1 cellular context compared by ENCODE assay signal in the genomic region with DNA sequence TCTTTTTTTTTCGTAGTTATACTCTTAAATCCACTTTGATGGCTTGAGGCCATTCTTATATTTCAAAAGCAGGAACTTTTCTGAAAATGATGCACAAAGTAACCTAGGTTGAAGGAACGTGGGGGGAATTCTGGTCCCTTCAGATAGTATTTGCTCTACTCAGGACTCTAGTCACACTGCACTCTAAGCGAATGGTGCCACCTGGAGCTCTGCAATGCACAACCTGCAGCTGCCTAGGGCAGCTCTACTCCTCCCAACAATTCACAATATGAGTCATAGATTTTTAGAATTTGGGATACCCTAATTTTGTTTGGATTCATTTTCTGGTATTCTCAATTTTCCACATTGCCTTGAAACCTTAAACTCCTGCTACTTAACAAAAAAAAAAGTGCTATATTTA.
TF ChIP-seq lines count a peak whose summit lies in the region.

No MANE protein-coding gene starts in this region.

TF ChIP-seq in SK-N-SH treated with all-trans-retinoic acid at 6 μM for 48 hours, 23 proteins besides CTCF, POLR2A, EP300 and RAD21 (continued from another document):
- TF ChIP-seq, protein P1, sequence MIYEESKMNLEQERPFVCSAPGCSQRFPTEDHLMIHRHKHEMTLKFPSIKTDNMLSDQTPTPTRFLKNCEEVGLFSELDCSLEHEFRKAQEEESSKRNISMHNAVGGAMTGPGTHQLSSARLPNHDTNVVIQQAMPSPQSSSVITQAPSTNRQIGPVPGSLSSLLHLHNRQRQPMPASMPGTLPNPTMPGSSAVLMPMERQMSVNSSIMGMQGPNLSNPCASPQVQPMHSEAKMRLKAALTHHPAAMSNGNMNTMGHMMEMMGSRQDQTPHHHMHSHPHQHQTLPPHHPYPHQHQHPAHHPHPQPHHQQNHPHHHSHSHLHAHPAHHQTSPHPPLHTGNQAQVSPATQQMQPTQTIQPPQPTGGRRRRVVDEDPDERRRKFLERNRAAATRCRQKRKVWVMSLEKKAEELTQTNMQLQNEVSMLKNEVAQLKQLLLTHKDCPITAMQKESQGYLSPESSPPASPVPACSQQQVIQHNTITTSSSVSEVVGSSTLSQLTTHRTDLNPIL (CRISPR knock-in tag; IDR thresholded peaks at IDR 0.05; ENCODE audit: low read depth) = no peak
- TF ChIP-seq ZNF8 (CRISPR knock-in tag; IDR thresholded peaks at IDR 0.05) = no peak
- TF ChIP-seq ESRRG (CRISPR knock-in tag; IDR thresholded peaks at IDR 0.05) = no peak
- TF ChIP-seq ZC3H10 (CRISPR knock-in tag; IDR thresholded peaks at IDR 0.05) = no peak
- TF ChIP-seq TCF4 (CRISPR knock-in tag; IDR thresholded peaks at IDR 0.05; ENCODE audit: borderline replicate concordance) = no peak
- no peak for TF ChIP-seq SNAI2 (CRISPR knock-in tag; IDR thresholded peaks at IDR 0.05)
- no peak for TF ChIP-seq ZNF70 (CRISPR knock-in tag; IDR thresholded peaks at IDR 0.05)
TF ChIP-seq in SK-N-SH treated with all-trans-retinoic acid at 6 μM for 48 hours: peak in this region for 0.
